20 cellular contexts compared by ENCODE assay signal in the genomic region with DNA sequence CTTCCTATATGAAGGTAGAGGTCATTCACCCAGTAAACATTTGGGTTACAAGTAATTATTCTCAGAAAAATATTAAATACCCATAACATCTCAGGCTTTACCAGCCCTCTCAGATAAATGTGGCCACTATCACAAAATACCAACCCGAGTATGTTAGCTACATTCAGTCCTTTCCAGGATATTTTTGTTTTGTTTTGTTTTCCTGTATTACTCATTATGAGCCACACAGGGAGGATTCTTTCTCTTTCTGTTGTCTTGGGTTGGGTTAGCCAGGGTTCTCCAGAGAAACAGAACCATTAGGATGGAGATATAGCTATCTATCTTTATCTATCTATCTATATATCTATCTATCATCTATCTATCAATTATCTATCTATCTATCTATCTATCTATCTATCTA.
A peak's percentile ranks its signal among the peaks of the same experiment; 100 is the strongest.
DNase-seq lines count a peak whose midpoint lies in the region; ATAC-seq and TF ChIP-seq lines count a peak whose summit lies in the region.
"Had no signal": no experiment of that assay in that cellular context is flagged by ENCODE, and none has a peak within 500 bp of the region (broad histone marks: within the 10 kb centered on the region; RNA-seq: fewer than 3 reads in every experiment).

No MANE protein-coding gene starts in this region.

- no peaks in the 10 kb centered on the region for H3K9me3 ChIP-seq in RWPE2 (ENCODE audit: severe bottlenecking)
- H3K9me3 ChIP-seq: BE2C had no signal

- H3K36me3 ChIP-seq in RWPE2 (ENCODE audit: low read depth): no peaks in the 10 kb centered on the region
- H3K36me3 ChIP-seq: BE2C had no signal

- H3K36me3 Mint-ChIP-seq in activated CD4-positive, alpha-beta T cell treated with anti-CD3 and anti-CD28 coated beads, Interleukin-2, amount 10 ng/mL, durations not matched to agents 24 days and 14 days (ENCODE audit: low read depth): no peaks in the 10 kb centered on the region
- H3K36me3 Mint-ChIP-seq: CD4-positive, CD25-positive, alpha-beta regulatory T cell; CD8-positive, alpha-beta memory T cell; IgD-negative memory B cell had no signal

- H3K4me3 ChIP-seq in RWPE2 (ENCODE audit: severe bottlenecking) (no peak overlapping the region), epithelial cell of esophagus (ENCODE audit: low read length) (no peak overlapping the region)
- H3K4me3 ChIP-seq: GM12878, GM23338 had no signal

- DNase-seq in M059J (ENCODE audit: low read depth) (peak; percentile 15), RWPE2 (ENCODE audit: low spot score) (no peak), epithelial cell of esophagus (ENCODE audit: low read depth) (peak; percentile 2), HUDEP-2 (lab: John Stamatoyannopoulos, UW; ENCODE audit: unreplicated experiment in 76 of 76) (no peak)
- no peak for DNase-seq in activated CD4-positive, alpha-beta T cell treated with anti-CD3 and anti-CD28 coated beads, Interleukin-2, amount 10 ng/mL, durations not matched to agents 24 days and 14 days
- DNase-seq: ACHN; BE2C; C1 segment of cervical spinal cord; CD4-positive, CD25-positive, alpha-beta regulatory T cell; CD8-positive, alpha-beta memory T cell; COR-L47; DMS 273 treated with DMSO at 0.1 percent for 48 hours; DMS53; DND-41; EL; HCEC 1CT had no signal

- H3K27ac ChIP-seq in RWPE2 (ENCODE audit: poor library complexity, severe bottlenecking): no peak overlapping the region

- TF ChIP-seq CTCF in RWPE2 (IDR thresholded peaks at IDR 0.05; ENCODE audit: poor library complexity, severe bottlenecking) (no peak), epithelial cell of esophagus (IDR thresholded peaks at IDR 0.05; ENCODE audit: insufficient read depth, low read depth, low read length, missing control alignments) (no peak)

- ATAC-seq in RWPE2 (ENCODE audit: low read depth): peak; percentile 25; the same call in 1 of the 3 replicates
- no peak for ATAC-seq in GM19351 (IDR thresholded peaks at IDR 0.05; ENCODE audit: unreplicated experiment)
- ATAC-seq: GM12878, GM23338 had no signal

- H3K9me3 Mint-ChIP-seq in activated CD4-positive, alpha-beta T cell treated with anti-CD3 and anti-CD28 coated beads, Interleukin-2, amount 10 ng/mL, durations not matched to agents 24 days and 14 days: no peaks in the 10 kb centered on the region
- H3K9me3 Mint-ChIP-seq: GM23338, IgD-negative memory B cell had no signal

- H3K27ac Mint-ChIP-seq in activated CD4-positive, alpha-beta T cell treated with anti-CD3 and anti-CD28 coated beads, Interleukin-2, amount 10 ng/mL, durations not matched to agents 24 days and 14 days: no peak overlapping the region
- H3K27ac Mint-ChIP-seq: CD4-positive, CD25-positive, alpha-beta regulatory T cell; GM23338; IgD-negative memory B cell had no signal

- peaks cover 5% of the 10 kb centered on the region for H3K27me3 ChIP-seq in RWPE2 (ENCODE audit: insufficient read depth, poor library complexity, severe bottlenecking)
- H3K27me3 ChIP-seq: BE2C had no signal

- H3K4me3 Mint-ChIP-seq in activated CD4-positive, alpha-beta T cell treated with anti-CD3 and anti-CD28 coated beads, Interleukin-2, amount 10 ng/mL, durations not matched to agents 24 days and 14 days: no peak overlapping the region
- H3K4me3 Mint-ChIP-seq: CD4-positive, CD25-positive, alpha-beta regulatory T cell; CD8-positive, alpha-beta memory T cell; GM23338; IgD-negative memory B cell had no signal

- H3K4me1 ChIP-seq in RWPE2 (ENCODE audit: insufficient read depth, poor library complexity, severe bottlenecking): no peaks in the 10 kb centered on the region
- H3K4me1 ChIP-seq: BE2C had no signal

- no peaks in the 10 kb centered on the region for H3K4me1 Mint-ChIP-seq in activated CD4-positive, alpha-beta T cell treated with anti-CD3 and anti-CD28 coated beads, Interleukin-2, amount 10 ng/mL, durations not matched to agents 24 days and 14 days
- H3K4me1 Mint-ChIP-seq: CD4-positive, CD25-positive, alpha-beta regulatory T cell; CD8-positive, alpha-beta memory T cell; GM23338 had no signal

- H3K27me3 Mint-ChIP-seq in activated CD4-positive, alpha-beta T cell treated with anti-CD3 and anti-CD28 coated beads, Interleukin-2, amount 10 ng/mL, durations not matched to agents 24 days and 14 days: no peaks in the 10 kb centered on the region
- H3K27me3 Mint-ChIP-seq: CD4-positive, CD25-positive, alpha-beta regulatory T cell; CD8-positive, alpha-beta memory T cell; IgD-negative memory B cell had no signal

- intact Hi-C loops in activated CD4-positive, alpha-beta T cell treated with anti-CD3 and anti-CD28 coated beads, Interleukin-2, amount 10 ng/mL, durations not matched to agents 24 days and 14 days (cut with micrococcal nuclease): no loop called here

Comparison
In these comparisons a context has a peak if more than half of its experiments do, and no peak if none do; other contexts are left out.
1. DNase-seq: peak in M059J (single experiment) and epithelial cell of esophagus (single experiment); none in RWPE2 (single experiment), activated CD4-positive, alpha-beta T cell treated with anti-CD3 and anti-CD28 coated beads, Interleukin-2, amount 10 ng/mL, durations not matched to agents 24 days and 14 days (single experiment) and HUDEP-2 (0 of 76).